19 cellular contexts compared by ENCODE assay signal in genomic region chr6:85390105-85390728, GRCh38. TPM values are rescaled to one million over a fixed set of nuclear protein-coding genes. Genes with fewer than 3 reads are reported as not detected.
A peak's percentile ranks its signal among the peaks of the same experiment; 100 is the strongest.
DNase-seq lines count a peak whose midpoint lies in the region; ATAC-seq, FAIRE-seq and TF ChIP-seq lines count a peak whose summit lies in the region.
"Had no signal": no experiment of that assay in that cellular context is flagged by ENCODE, and none has a peak within 500 bp of the region (broad histone marks: within the 10 kb centered on the region; RNA-seq: fewer than 3 reads in every experiment).

No MANE protein-coding gene starts in this region.

- WGBS in HepG2 (ENCODE audit: low lambda C conversion rate), result 13% methylated on average over 2 of the region's 2 CpGs

- 0 out of 4 replicates have a peak, but pooled peaks of 1 of the 2 experiments have one; percentile 3 for TF ChIP-seq EP300 in HepG2 (IDR thresholded peaks at IDR 0.05; ENCODE audit: low read depth in 2 of 2, low read length in 2 of 2)
- no peak for TF ChIP-seq EP300 in HepG2 (CRISPR knock-in tag; IDR thresholded peaks at IDR 0.05; ENCODE audit: borderline replicate concordance)

- no peaks in the 10 kb centered on the region for H4K20me1 ChIP-seq in HepG2 (ENCODE audit: insufficient read depth, low read length)

- H3K27me3 ChIP-seq in bronchial epithelial cell (ENCODE audit: control insufficient read depth, insufficient read depth, low read length), result no peaks in the 10 kb centered on the region
- H3K27me3 ChIP-seq in HepG2 (ENCODE audit: control insufficient read depth in 1 of 2, insufficient read depth in 2 of 2, low read length in 2 of 2), result no peaks in the 10 kb centered on the region
- H3K27me3 ChIP-seq: ovary, SJCRH30 had no signal

- ATAC-seq in HepG2 (peak; percentile 98), HG03280 (IDR thresholded peaks at IDR 0.05; ENCODE audit: unreplicated experiment) (no peak), HG03521 (IDR thresholded peaks at IDR 0.05; ENCODE audit: unreplicated experiment) (no peak)
- ATAC-seq: K562; stimulated activated naive B cell treated with anti-CD40 and anti-IgM and Interleukin-4, amounts not matched to agents 10 μg/mL and 1 μg/mL and 100 μg/mL, for 72 hours had no signal

- no peaks in the 10 kb centered on the region for H3K9me3 ChIP-seq in HepG2 (ENCODE audit: low read length)
- H3K9me3 ChIP-seq: ovary, SJCRH30 had no signal

- POLR2A ChIA-PET in HepG2 (lab: Yijun Ruan, JAX), result interaction anchor here (1.2 to 2.3 kb wide), 2 partner anchors 14 to 61 kb away, joined by 5 to 17 read pairs; no protein-coding TSS in a partner anchor

- TF ChIP-seq CTCF in bronchial epithelial cell (IDR thresholded peaks at IDR 0.05; ENCODE audit: insufficient read depth, low read length, severe bottlenecking) (no peak), HepG2 (CRISPR knock-in tag; IDR thresholded peaks at IDR 0.05) (no peak), GM20000 (IDR thresholded peaks at IDR 0.05; ENCODE audit: extremely low read depth, missing control alignments) (no peak), GM13977 (IDR thresholded peaks at IDR 0.05; ENCODE audit: extremely low read depth, insufficient read depth, missing control alignments) (no peak)

- H3K4me2 ChIP-seq in HepG2 (ENCODE audit: low read depth, low read length), result peak overlapping the region; percentile 55

- no peak for TF ChIP-seq POLR2A in HepG2 (IDR thresholded peaks at IDR 0.05; ENCODE audit: insufficient read depth in 1 of 2, low read depth in 2 of 2, low read length in 2 of 2)

- H2AFZ ChIP-seq in HepG2 (ENCODE audit: low read length), result no peak overlapping the region

- no TSS peak for BruUV-seq in HepG2 (replicated peaks; lab: Mats Ljungman, UMichigan)

- intact Hi-C loops in HepG2 (cut with micrococcal nuclease; ENCODE audit: unreplicated experiment), result loop anchor here (1.0 to 2.0 kb wide), 2 partner anchors 15 to 35 kb away; no protein-coding TSS in a partner anchor

- no peak overlapping the region for H3K9ac ChIP-seq in HepG2 (ENCODE audit: insufficient read depth, low read depth, low read length)

- FAIRE-seq in bronchial epithelial cell (lab: Jason Lieb, UNC), result peak; percentile 36
- FAIRE-seq in HepG2 (lab: Jason Lieb, UNC), result peak; percentile 55
- FAIRE-seq: K562 had no signal

- no peaks in the 10 kb centered on the region for H3K79me2 ChIP-seq in HepG2 (ENCODE audit: insufficient read depth, low read length)

- H3K4me1 ChIP-seq in HepG2 (ENCODE audit: insufficient read depth, low read length), result peaks cover 56% of the 10 kb centered on the region
- H3K4me1 ChIP-seq: SJCRH30 had no signal

- CTCF ChIA-PET in HepG2 (lab: Yijun Ruan, JAX; ENCODE audit: low intra/inter-chr PET ratio, low total read pairs), result no interaction called here

- in situ Hi-C loops in HepG2 (cut with HindIII; ENCODE audit: extremely low pct_ligation_motif_present, low pct_unique_long_range_greater_than_20kb) (no loop called here), GM13977 (cut with MboI; ENCODE audit: low pct_unique_long_range_greater_than_20kb, low sequenced_read_pairs, unreplicated experiment) (no loop called here)

- peak; percentile 58 for DNase-seq in A172 (ENCODE audit: low spot score)
- peak; percentile 34 for DNase-seq in HCEC 1CT
- peak; percentile 26 for DNase-seq in bronchial epithelial cell (ENCODE audit: low read depth)
- DNase-seq in HepG2 (ENCODE audit: low spot score), result peak; percentile 87
- no peak for DNase-seq in GM20000 (ENCODE audit: low spot score)
- no peak for DNase-seq in GM13977 (ENCODE audit: low spot score)
- DNase-seq: activated CD4-positive, CD25-positive, alpha-beta regulatory T cell treated with anti-CD3 and anti-CD28 coated beads, Interleukin-2, amount 50 U/mL, for 72 hours; caudate nucleus; CD4-positive, alpha-beta memory T cell; effector CD4-positive, alpha-beta T cell; NCI-H1092; NCI-H69; ovary; SJCRH30; stimulated activated naive B cell treated with anti-CD40 and anti-IgM and Interleukin-4, amounts not matched to agents 10 μg/mL and 1 μg/mL and 100 μg/mL, for 72 hours had no signal

- H3K36me3 ChIP-seq in bronchial epithelial cell (ENCODE audit: control insufficient read depth, insufficient read depth, low read length) (no peaks in the 10 kb centered on the region), HepG2 (replicated peaks in 1 of 2; ENCODE audit: control insufficient read depth in 1 of 2, insufficient read depth in 2 of 2, low read length in 2 of 2) (no peaks in the 10 kb centered on the region)
- H3K36me3 ChIP-seq: ovary, SJCRH30 had no signal

- TF ChIP-seq RAD21 in HepG2 (CRISPR knock-in tag; IDR thresholded peaks at IDR 0.05), result no peak

- peak overlapping the region; percentile 71 for H3K27ac ChIP-seq in HepG2 (ENCODE audit: extremely low read length, insufficient read depth, low read length)
- H3K27ac ChIP-seq: ovary, SJCRH30 had no signal

- H3K4me3 ChIP-seq in bronchial epithelial cell (ENCODE audit: low read depth, low read length) (no peak overlapping the region), HepG2 (replicated peaks in 1 of 3; ENCODE audit: insufficient read depth in 1 of 3, low read depth in 2 of 3, low read length in 3 of 3) (no peak overlapping the region; a peak in 2 of 6 replicates)
- H3K4me3 ChIP-seq: K562, ovary, SJCRH30 had no signal

TF ChIP-seq in HepG2, 621 proteins besides CTCF, POLR2A, EP300 and RAD21 (continues in another document):
- no peak for TF ChIP-seq ZNF691 (CRISPR knock-in tag; IDR thresholded peaks at IDR 0.05; ENCODE audit: borderline replicate concordance, low read depth)
- TF ChIP-seq MED1 (CRISPR knock-in tag; IDR thresholded peaks at IDR 0.05), result peak; percentile 18; the same call in 1 of the 2 replicates
- no peak for TF ChIP-seq SOX13 (IDR thresholded peaks at IDR 0.05)
- TF ChIP-seq SOX13 (CRISPR knock-in tag; conservative IDR thresholded peaks at IDR 0.05 in 1 of 2, IDR thresholded peaks at IDR 0.05 in 1 of 2), result peak in 1 of 2 experiments; percentile 29; a peak in 1 of 4 replicates
- TF ChIP-seq GATAD2A (CRISPR knock-in tag; IDR thresholded peaks at IDR 0.05), result 0 out of 2 replicates have a peak, but pooled peaks have one; percentile 16
- no peak for TF ChIP-seq JARID2 (CRISPR knock-in tag; IDR thresholded peaks at IDR 0.05; ENCODE audit: insufficient replicate concordance)
- TF ChIP-seq, protein P1, sequence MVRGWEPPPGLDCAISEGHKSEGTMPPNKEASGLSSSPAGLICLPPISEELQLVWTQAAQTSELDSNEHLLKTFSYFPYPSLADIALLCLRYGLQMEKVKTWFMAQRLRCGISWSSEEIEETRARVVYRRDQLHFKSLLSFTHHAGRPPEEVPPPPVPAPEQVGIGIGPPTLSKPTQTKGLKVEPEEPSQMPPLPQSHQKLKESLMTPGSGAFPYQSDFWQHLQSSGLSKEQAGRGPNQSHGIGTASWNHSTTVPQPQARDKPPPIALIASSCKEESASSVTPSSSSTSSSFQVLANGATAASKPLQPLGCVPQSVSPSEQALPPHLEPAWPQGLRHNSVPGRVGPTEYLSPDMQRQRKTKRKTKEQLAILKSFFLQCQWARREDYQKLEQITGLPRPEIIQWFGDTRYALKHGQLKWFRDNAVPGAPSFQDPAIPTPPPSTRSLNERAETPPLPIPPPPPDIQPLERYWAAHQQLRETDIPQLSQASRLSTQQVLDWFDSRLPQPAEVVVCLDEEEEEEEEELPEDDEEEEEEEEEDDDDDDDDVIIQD (CRISPR knock-in tag; IDR thresholded peaks at IDR 0.05; ENCODE audit: low read depth), result peak; percentile 17; the same call in 1 of the 2 replicates

RNA-seq across cellular contexts. Expression of gene NT5E, which starts 59.7 kb away (rescaled TPM):
- total RNA-seq in A172 (2014; rRNA removed; shearing (Covaris generic)), result 127 and 155 TPM in 2 replicates
- total RNA-seq in bronchial epithelial cell (31.4 and 71.1 TPM in 2 replicates), HepG2 (2016; rRNA removed; fragmentation: Illumina TruSeq; extraction: Trizol) (6.4 and 9.5 TPM in 2 replicates)
- total RNA-seq in HepG2 (2016; cell fraction: cytosol; rRNA removed; fragmentation: Illumina TruSeq; extraction: Trizol; ENCODE audit: low read depth), result 2.7 and 3.2 TPM in 2 replicates
- 6.5 and 9.4 TPM in 2 replicates for total RNA-seq in HepG2 (2016; cell fraction: insoluble cytoplasmic fraction; rRNA removed; fragmentation: Illumina TruSeq; extraction: Trizol)
- 4.5 and 4.6 TPM in 2 replicates for total RNA-seq in HepG2 (2016; cell fraction: membrane; rRNA removed; fragmentation: Illumina TruSeq; extraction: Trizol)
- total RNA-seq in HepG2 (2016; cell fraction: nucleus; rRNA removed; fragmentation: Illumina TruSeq; extraction: Trizol), result 11.7 and 12.4 TPM in 2 replicates
- 33.0 and 40.6 TPM in 2 replicates for polyA plus RNA-seq in HepG2 (2011; rRNA removed)
- polyA plus RNA-seq in HepG2 (2011; cell fraction: cytosol; rRNA removed), result 28.1 and 33.2 TPM in 2 replicates
- 38.4 and 39.5 TPM in 2 replicates for polyA plus RNA-seq in HepG2 (2011; cell fraction: nucleus; rRNA removed)
- 41.1 and 41.9 TPM in 2 replicates for polyA plus RNA-seq in HepG2 (2012)
- 1.8 and 3.1 TPM in 2 replicates for polyA plus RNA-seq in HepG2 (2016; cell fraction: cytosol; fragmentation: Illumina TruSeq; extraction: Trizol; ENCODE audit: low read depth)
- polyA plus RNA-seq in HepG2 (2016; cell fraction: insoluble cytoplasmic fraction; fragmentation: Illumina TruSeq; extraction: Trizol; ENCODE audit: low read depth), result 5.9 and 6.0 TPM in 2 replicates
- 3.5 and 3.7 TPM in 2 replicates for polyA plus RNA-seq in HepG2 (2016; cell fraction: membrane; fragmentation: Illumina TruSeq; extraction: Trizol; ENCODE audit: low read depth)
- polyA plus RNA-seq in HepG2 (2016; cell fraction: nucleus; fragmentation: Illumina TruSeq; extraction: Trizol; ENCODE audit: insufficient read depth, low read depth), result 12.7 and 12.8 TPM in 2 replicates
- polyA minus RNA-seq in HepG2 (2011; rRNA and poly(A)+ RNA removed; ENCODE audit: low replicate concordance), result 4.8 and 51.2 TPM in 2 replicates
- 40.8 and 61.8 TPM in 2 replicates for polyA minus RNA-seq in HepG2 (2011; cell fraction: cytosol; rRNA and poly(A)+ RNA removed)
- 27.0 and 35.1 TPM in 2 replicates for polyA minus RNA-seq in HepG2 (2011; cell fraction: nucleus; rRNA and poly(A)+ RNA removed)
- total RNA-seq: OCI-LY7 had no signal

Comparison
In these comparisons a context has a peak if more than half of its experiments do, and no peak if none do; other contexts are left out.
1. DNase-seq: peak in A172 (single experiment), HCEC 1CT (single experiment), bronchial epithelial cell (single experiment) and HepG2 (single experiment); none in GM20000 (single experiment) and GM13977 (single experiment).